8 cellular contexts compared by ENCODE assay signal in the genomic region with DNA sequence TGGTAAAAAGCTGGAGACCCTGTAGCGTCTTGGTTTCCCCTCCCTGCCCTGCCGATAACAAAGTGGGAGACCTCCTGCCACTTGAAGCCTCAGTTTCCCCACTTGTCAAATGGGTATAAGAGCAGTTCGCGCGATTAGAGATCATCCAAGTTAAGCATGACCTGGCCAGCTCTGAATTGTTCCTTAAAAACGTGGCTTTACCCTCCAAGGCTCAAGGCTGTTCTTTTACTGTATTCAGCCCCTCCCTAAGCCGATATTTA. TPM values are rescaled to one million over a fixed set of nuclear protein-coding genes. Genes with fewer than 3 reads are reported as not detected.
DNase-seq lines count a peak whose midpoint lies in the region; ATAC-seq and TF ChIP-seq lines count a peak whose summit lies in the region.

No MANE protein-coding gene starts in this region.

- H3K36me3 ChIP-seq in SK-N-MC (ENCODE audit: insufficient read depth, low read length) = peaks cover 28% of the 10 kb centered on the region
- H3K36me3 ChIP-seq in esophagus squamous epithelium = peaks cover 0 to 24% (median 5%) of the 10 kb centered on the region in 3 donors

- TF ChIP-seq CTCF in esophagus squamous epithelium (IDR thresholded peaks at IDR 0.05) = no peak

- no peak for ATAC-seq in GM19035 (IDR thresholded peaks at IDR 0.05; ENCODE audit: unreplicated experiment)

- 2 to 10% methylated on average over 3 to 6 of the region's 7 CpGs for WGBS in esophagus squamous epithelium, 2 donors

- DNase-seq in NCI-H510A treated with DMSO at 0.1 percent for 48 hours (lab: John Stamatoyannopoulos, UW) (peak; percentile 36), NCI-H510A (lab: John Stamatoyannopoulos, UW) (no peak), SK-N-MC (ENCODE audit: low read depth, low spot score) (no peak), esophagus squamous epithelium (lab: John Stamatoyannopoulos, UW) (no peak), skeletal muscle cell (ENCODE audit: low read depth) (no peak), hepatic stellate cell (ENCODE audit: low spot score) (no peak)
- DNase-seq in stimulated activated naive CD4-positive, alpha-beta T cell treated with Interleukin-2 at 50 U/mL for 16 hours (lab: John Stamatoyannopoulos, UW) = no peak

- no peaks in the 10 kb centered on the region for H3K27me3 ChIP-seq in esophagus squamous epithelium

- H3K4me1 ChIP-seq in esophagus squamous epithelium = peaks cover 15 to 53% (median 22%) of the 10 kb centered on the region in 3 donors

- intact Hi-C loops in esophagus squamous epithelium (cut with DNase I) = no loop called here

- no peak for TF ChIP-seq POLR2A in esophagus squamous epithelium (IDR thresholded peaks at IDR 0.05)

- H3K4me3 ChIP-seq in SK-N-MC = peak overlapping the region; percentile 97
- H3K4me3 ChIP-seq in esophagus squamous epithelium = peak overlapping the region; percentile 81 to 91 (median 86)
- H3K4me3 ChIP-seq in skeletal muscle cell (ENCODE audit: low read depth, low read length) = peak overlapping the region; percentile 75

- H3K9ac ChIP-seq in SK-N-MC (ENCODE audit: insufficient read length) = peak overlapping the region; percentile 100

- no peaks in the 10 kb centered on the region for H3K9me3 ChIP-seq in SK-N-MC (ENCODE audit: low read depth, low read length)
- no peaks in the 10 kb centered on the region for H3K9me3 ChIP-seq in esophagus squamous epithelium

- peak overlapping the region; percentile 92 for H3K27ac ChIP-seq in SK-N-MC
- peak overlapping the region; percentile 93 to 98 (median 97) for H3K27ac ChIP-seq in esophagus squamous epithelium

RNA-seq across cellular contexts. Expression of a gene that starts 0.4 kb away (rescaled TPM):
- total RNA-seq in esophagus squamous epithelium = 10 to 100 TPM; 25.5 to 57.8 (median 43.5) TPM

RNA-seq across cellular contexts. Expression of a gene that starts 11.2 kb away (rescaled TPM):
- 100 to 1,000 TPM; 258 to 302 (median 280) TPM for total RNA-seq in esophagus squamous epithelium

RNA-seq across cellular contexts. Expression of a gene that starts 14.0 kb away (rescaled TPM):
- 10 to 100 TPM; 36.8 to 69.9 (median 51.2) TPM for total RNA-seq in esophagus squamous epithelium

RNA-seq across cellular contexts. Expression of a gene that starts 26.9 kb away (rescaled TPM):
- 10 to 100 TPM in 3 of 4 donors, 1 to 10 TPM in 1; 9.6 to 13.4 (median 11.9) TPM for total RNA-seq in esophagus squamous epithelium

RNA-seq across cellular contexts. Expression of a gene that starts 28.3 kb away (rescaled TPM):
- total RNA-seq in esophagus squamous epithelium = 1 to 10 TPM in 1 of 4 donors, under 1 TPM in 1, not detected in 2; 0.27 to 1.3 TPM
